2 cellular contexts compared by ENCODE assay signal in the genomic region with DNA sequence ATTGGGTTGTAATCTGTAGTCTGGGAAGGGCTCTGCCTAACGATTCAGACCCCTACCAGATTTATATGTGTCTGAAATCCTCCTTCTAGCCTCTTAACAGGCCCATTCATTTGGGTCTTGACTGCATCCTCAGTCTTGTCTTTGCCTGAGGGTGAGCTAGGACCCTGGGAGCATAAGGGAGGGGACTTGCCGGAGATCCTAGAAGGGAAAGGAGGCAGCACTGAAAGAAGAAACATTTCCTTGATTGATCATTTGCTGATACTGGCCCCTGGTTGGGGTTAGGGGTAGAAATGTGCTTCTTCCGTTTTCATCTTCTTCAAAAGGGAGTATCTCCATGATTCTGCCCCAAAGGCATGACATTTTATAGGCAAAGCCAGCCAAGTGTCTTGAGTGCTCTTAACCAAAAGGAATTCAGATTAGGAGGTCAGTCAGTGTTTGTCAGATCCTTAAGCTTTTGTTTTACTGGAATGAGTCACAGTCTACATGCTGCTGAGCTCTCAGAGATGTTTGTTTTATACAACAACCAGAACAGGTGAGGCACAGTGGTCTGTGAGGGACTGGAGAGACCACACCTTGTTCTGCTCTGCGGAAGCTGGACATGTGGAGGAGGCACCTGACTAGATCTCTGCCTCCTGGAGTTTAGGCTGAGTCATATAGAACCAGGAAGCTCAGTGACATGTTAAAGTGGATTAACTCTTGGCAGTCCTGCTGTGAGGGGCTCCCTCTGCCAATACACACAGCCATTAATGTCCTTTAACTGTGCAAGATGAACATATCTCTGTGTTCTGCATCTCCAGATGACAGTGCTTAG.
TF ChIP-seq lines count a peak whose summit lies in the region.

No MANE protein-coding gene starts in this region.

TF ChIP-seq in endothelial cell of umbilical vein, 7 proteins besides CTCF, POLR2A, EP300 and RAD21:
- TF ChIP-seq EZH2 (IDR thresholded peaks at IDR 0.05; ENCODE audit: borderline replicate concordance, low read depth, low read length, severe bottlenecking), result no peak
- TF ChIP-seq GATA2 (IDR thresholded peaks at IDR 0.05; ENCODE audit: insufficient read depth, insufficient read length, low read depth, low read length), result no peak
- TF ChIP-seq FOS (IDR thresholded peaks at IDR 0.05; ENCODE audit: borderline replicate concordance, insufficient read depth, low read length), result no peak
- TF ChIP-seq JUN (IDR thresholded peaks at IDR 0.05; ENCODE audit: borderline replicate concordance, insufficient read depth, insufficient read length, low read depth), result no peak
- TF ChIP-seq, protein P1, sequence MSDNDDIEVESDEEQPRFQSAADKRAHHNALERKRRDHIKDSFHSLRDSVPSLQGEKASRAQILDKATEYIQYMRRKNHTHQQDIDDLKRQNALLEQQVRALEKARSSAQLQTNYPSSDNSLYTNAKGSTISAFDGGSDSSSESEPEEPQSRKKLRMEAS (IDR thresholded peaks at IDR 0.05; ENCODE audit: insufficient read depth, insufficient read length), result no peak
- no peak for TF ChIP-seq MYC (IDR thresholded peaks at IDR 0.05; ENCODE audit: low read depth, low read length)
TF ChIP-seq in endothelial cell of umbilical vein: peak in this region for 0.

TF ChIP-seq in HepG2, 621 proteins besides CTCF, POLR2A, EP300 and RAD21:
- TF ChIP-seq MLLT10 (CRISPR knock-in tag; IDR thresholded peaks at IDR 0.05), result no peak
- TF ChIP-seq, protein P2, sequence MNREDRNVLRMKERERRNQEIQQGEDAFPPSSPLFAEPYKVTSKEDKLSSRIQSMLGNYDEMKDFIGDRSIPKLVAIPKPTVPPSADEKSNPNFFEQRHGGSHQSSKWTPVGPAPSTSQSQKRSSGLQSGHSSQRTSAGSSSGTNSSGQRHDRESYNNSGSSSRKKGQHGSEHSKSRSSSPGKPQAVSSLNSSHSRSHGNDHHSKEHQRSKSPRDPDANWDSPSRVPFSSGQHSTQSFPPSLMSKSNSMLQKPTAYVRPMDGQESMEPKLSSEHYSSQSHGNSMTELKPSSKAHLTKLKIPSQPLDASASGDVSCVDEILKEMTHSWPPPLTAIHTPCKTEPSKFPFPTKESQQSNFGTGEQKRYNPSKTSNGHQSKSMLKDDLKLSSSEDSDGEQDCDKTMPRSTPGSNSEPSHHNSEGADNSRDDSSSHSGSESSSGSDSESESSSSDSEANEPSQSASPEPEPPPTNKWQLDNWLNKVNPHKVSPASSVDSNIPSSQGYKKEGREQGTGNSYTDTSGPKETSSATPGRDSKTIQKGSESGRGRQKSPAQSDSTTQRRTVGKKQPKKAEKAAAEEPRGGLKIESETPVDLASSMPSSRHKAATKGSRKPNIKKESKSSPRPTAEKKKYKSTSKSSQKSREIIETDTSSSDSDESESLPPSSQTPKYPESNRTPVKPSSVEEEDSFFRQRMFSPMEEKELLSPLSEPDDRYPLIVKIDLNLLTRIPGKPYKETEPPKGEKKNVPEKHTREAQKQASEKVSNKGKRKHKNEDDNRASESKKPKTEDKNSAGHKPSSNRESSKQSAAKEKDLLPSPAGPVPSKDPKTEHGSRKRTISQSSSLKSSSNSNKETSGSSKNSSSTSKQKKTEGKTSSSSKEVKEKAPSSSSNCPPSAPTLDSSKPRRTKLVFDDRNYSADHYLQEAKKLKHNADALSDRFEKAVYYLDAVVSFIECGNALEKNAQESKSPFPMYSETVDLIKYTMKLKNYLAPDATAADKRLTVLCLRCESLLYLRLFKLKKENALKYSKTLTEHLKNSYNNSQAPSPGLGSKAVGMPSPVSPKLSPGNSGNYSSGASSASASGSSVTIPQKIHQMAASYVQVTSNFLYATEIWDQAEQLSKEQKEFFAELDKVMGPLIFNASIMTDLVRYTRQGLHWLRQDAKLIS (CRISPR knock-in tag; IDR thresholded peaks at IDR 0.05), result no peak
- no peak for TF ChIP-seq KMT2A (CRISPR knock-in tag; IDR thresholded peaks at IDR 0.05)
- TF ChIP-seq NFKBIZ (CRISPR knock-in tag; IDR thresholded peaks at IDR 0.05), result no peak
- no peak for TF ChIP-seq TAF1 (CRISPR knock-in tag; IDR thresholded peaks at IDR 0.05)
- TF ChIP-seq, protein P3, sequence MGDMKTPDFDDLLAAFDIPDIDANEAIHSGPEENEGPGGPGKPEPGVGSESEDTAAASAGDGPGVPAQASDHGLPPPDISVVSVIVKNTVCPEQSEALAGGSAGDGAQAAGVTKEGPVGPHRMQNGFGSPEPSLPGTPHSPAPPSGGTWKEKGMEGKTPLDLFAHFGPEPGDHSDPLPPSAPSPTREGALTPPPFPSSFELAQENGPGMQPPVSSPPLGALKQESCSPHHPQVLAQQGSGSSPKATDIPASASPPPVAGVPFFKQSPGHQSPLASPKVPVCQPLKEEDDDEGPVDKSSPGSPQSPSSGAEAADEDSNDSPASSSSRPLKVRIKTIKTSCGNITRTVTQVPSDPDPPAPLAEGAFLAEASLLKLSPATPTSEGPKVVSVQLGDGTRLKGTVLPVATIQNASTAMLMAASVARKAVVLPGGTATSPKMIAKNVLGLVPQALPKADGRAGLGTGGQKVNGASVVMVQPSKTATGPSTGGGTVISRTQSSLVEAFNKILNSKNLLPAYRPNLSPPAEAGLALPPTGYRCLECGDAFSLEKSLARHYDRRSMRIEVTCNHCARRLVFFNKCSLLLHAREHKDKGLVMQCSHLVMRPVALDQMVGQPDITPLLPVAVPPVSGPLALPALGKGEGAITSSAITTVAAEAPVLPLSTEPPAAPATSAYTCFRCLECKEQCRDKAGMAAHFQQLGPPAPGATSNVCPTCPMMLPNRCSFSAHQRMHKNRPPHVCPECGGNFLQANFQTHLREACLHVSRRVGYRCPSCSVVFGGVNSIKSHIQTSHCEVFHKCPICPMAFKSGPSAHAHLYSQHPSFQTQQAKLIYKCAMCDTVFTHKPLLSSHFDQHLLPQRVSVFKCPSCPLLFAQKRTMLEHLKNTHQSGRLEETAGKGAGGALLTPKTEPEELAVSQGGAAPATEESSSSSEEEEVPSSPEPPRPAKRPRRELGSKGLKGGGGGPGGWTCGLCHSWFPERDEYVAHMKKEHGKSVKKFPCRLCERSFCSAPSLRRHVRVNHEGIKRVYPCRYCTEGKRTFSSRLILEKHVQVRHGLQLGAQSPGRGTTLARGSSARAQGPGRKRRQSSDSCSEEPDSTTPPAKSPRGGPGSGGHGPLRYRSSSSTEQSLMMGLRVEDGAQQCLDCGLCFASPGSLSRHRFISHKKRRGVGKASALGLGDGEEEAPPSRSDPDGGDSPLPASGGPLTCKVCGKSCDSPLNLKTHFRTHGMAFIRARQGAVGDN (CRISPR knock-in tag; IDR thresholded peaks at IDR 0.05), result no peak
- TF ChIP-seq, protein P4, sequence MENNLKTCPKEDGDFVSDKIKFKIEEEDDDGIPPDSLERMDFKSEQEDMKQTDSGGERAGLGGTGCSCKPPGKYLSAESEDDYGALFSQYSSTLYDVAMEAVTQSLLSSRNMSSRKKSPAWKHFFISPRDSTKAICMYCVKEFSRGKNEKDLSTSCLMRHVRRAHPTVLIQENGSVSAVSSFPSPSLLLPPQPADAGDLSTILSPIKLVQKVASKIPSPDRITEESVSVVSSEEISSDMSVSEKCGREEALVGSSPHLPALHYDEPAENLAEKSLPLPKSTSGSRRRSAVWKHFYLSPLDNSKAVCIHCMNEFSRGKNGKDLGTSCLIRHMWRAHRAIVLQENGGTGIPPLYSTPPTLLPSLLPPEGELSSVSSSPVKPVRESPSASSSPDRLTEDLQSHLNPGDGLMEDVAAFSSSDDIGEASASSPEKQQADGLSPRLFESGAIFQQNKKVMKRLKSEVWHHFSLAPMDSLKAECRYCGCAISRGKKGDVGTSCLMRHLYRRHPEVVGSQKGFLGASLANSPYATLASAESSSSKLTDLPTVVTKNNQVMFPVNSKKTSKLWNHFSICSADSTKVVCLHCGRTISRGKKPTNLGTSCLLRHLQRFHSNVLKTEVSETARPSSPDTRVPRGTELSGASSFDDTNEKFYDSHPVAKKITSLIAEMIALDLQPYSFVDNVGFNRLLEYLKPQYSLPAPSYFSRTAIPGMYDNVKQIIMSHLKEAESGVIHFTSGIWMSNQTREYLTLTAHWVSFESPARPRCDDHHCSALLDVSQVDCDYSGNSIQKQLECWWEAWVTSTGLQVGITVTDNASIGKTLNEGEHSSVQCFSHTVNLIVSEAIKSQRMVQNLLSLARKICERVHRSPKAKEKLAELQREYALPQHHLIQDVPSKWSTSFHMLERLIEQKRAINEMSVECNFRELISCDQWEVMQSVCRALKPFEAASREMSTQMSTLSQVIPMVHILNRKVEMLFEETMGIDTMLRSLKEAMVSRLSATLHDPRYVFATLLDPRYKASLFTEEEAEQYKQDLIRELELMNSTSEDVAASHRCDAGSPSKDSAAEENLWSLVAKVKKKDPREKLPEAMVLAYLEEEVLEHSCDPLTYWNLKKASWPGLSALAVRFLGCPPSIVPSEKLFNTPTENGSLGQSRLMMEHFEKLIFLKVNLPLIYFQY (CRISPR knock-in tag; IDR thresholded peaks at IDR 0.05; ENCODE audit: borderline replicate concordance), result no peak
- no peak for TF ChIP-seq AGO1 (IDR thresholded peaks at IDR 0.05; ENCODE audit: low read depth, low read length, poor library complexity, severe bottlenecking)
- TF ChIP-seq, protein P5, sequence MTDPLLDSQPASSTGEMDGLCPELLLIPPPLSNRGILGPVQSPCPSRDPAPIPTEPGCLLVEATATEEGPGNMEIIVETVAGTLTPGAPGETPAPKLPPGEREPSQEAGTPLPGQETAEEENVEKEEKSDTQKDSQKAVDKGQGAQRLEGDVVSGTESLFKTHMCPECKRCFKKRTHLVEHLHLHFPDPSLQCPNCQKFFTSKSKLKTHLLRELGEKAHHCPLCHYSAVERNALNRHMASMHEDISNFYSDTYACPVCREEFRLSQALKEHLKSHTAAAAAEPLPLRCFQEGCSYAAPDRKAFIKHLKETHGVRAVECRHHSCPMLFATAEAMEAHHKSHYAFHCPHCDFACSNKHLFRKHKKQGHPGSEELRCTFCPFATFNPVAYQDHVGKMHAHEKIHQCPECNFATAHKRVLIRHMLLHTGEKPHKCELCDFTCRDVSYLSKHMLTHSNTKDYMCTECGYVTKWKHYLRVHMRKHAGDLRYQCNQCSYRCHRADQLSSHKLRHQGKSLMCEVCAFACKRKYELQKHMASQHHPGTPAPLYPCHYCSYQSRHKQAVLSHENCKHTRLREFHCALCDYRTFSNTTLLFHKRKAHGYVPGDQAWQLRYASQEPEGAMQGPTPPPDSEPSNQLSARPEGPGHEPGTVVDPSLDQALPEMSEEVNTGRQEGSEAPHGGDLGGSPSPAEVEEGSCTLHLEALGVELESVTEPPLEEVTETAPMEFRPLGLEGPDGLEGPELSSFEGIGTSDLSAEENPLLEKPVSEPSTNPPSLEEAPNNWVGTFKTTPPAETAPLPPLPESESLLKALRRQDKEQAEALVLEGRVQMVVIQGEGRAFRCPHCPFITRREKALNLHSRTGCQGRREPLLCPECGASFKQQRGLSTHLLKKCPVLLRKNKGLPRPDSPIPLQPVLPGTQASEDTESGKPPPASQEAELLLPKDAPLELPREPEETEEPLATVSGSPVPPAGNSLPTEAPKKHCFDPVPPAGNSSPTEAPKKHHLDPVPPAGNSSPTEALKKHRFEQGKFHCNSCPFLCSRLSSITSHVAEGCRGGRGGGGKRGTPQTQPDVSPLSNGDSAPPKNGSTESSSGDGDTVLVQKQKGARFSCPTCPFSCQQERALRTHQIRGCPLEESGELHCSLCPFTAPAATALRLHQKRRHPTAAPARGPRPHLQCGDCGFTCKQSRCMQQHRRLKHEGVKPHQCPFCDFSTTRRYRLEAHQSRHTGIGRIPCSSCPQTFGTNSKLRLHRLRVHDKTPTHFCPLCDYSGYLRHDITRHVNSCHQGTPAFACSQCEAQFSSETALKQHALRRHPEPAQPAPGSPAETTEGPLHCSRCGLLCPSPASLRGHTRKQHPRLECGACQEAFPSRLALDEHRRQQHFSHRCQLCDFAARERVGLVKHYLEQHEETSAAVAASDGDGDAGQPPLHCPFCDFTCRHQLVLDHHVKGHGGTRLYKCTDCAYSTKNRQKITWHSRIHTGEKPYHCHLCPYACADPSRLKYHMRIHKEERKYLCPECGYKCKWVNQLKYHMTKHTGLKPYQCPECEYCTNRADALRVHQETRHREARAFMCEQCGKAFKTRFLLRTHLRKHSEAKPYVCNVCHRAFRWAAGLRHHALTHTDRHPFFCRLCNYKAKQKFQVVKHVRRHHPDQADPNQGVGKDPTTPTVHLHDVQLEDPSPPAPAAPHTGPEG (CRISPR knock-in tag; IDR thresholded peaks at IDR 0.05), result no peak
- TF ChIP-seq ADNP (CRISPR knock-in tag; IDR thresholded peaks at IDR 0.05), result no peak
- TF ChIP-seq, protein P6, sequence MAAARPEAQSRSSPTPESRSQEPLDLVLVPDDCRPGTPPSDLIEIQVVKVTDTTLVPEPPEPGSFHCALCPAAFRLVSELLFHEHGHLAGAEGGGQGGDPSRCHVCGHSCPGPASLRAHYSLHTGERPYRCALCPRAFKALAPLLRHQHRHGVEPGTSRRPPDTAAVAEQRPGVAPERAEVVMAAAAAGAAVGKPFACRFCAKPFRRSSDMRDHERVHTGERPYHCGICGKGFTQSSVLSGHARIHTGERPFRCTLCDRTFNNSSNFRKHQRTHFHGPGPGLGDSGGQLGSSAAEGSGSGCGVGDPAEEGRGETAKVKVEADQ (CRISPR knock-in tag; IDR thresholded peaks at IDR 0.05; ENCODE audit: borderline replicate concordance), result no peak
- TF ChIP-seq EZH2 (conservative IDR thresholded peaks at IDR 0.05; ENCODE audit: low read depth, low read length), result no peak
- TF ChIP-seq FIP1L1 (IDR thresholded peaks at IDR 0.05; ENCODE audit: borderline replicate concordance, insufficient read depth, low read depth, low read length), result no peak
- no peak for TF ChIP-seq MBNL3 (CRISPR knock-in tag; conservative IDR thresholded peaks at IDR 0.05)
- TF ChIP-seq, protein P7, sequence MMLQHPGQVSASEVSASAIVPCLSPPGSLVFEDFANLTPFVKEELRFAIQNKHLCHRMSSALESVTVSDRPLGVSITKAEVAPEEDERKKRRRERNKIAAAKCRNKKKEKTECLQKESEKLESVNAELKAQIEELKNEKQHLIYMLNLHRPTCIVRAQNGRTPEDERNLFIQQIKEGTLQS (CRISPR knock-in tag; IDR thresholded peaks at IDR 0.05), result no peak
- TF ChIP-seq NKX3-1 (CRISPR knock-in tag; IDR thresholded peaks at IDR 0.05), result no peak
- no peak for TF ChIP-seq ELF1 (CRISPR knock-in tag; IDR thresholded peaks at IDR 0.05)
- no peak for TF ChIP-seq PTBP1 (IDR thresholded peaks at IDR 0.05; ENCODE audit: low read depth, low read length, poor library complexity, severe bottlenecking)
- TF ChIP-seq ZNF709 (CRISPR knock-in tag; IDR thresholded peaks at IDR 0.05), result no peak
- TF ChIP-seq ZFAT (CRISPR knock-in tag; conservative IDR thresholded peaks at IDR 0.05), result no peak
